8 cellular contexts compared by ENCODE assay signal in genomic region chr6:24858154-24858801, GRCh38. TPM values are rescaled to one million over a fixed set of nuclear protein-coding genes. Genes with fewer than 3 reads are reported as not detected.
DNase-seq lines count a peak whose midpoint lies in the region; ATAC-seq and TF ChIP-seq lines count a peak whose summit lies in the region.

No MANE protein-coding gene starts in this region.

- no peaks in the 10 kb centered on the region for H3K9me2 ChIP-seq in neural cell (ENCODE audit: insufficient read depth, low read length)

- no peak overlapping the region for H3K9ac ChIP-seq in neural cell (ENCODE audit: low read length)

- H3K9me3 ChIP-seq in neural cell (ENCODE audit: low read length) (no peaks in the 10 kb centered on the region), HAP-1 (no peaks in the 10 kb centered on the region)

- no peaks in the 10 kb centered on the region for H3K79me2 ChIP-seq in neural cell (replicated peaks; ENCODE audit: insufficient read depth, low read length)

- no peaks in the 10 kb centered on the region for H3F3A ChIP-seq in neural cell (ENCODE audit: insufficient read depth, low read length, poor library complexity, severe bottlenecking)

- no peak for TF ChIP-seq POLR2A in erythroblast (IDR thresholded peaks at IDR 0.05; ENCODE audit: low read length)

- peak; percentile 54 for ATAC-seq in GM21529 (IDR thresholded peaks at IDR 0.05; ENCODE audit: unreplicated experiment)

- no peak for TF ChIP-seq EP300 in neural cell (conservative IDR thresholded peaks at IDR 0.05; ENCODE audit: poor library complexity, severe bottlenecking)

- H3K36me3 ChIP-seq in neural cell (ENCODE audit: insufficient read depth, low read length), result peaks cover 14% of the 10 kb centered on the region
- no peaks in the 10 kb centered on the region for H3K36me3 ChIP-seq in HAP-1 (replicated peaks)

- TF ChIP-seq RAD21 in neural cell (conservative IDR thresholded peaks at IDR 0.05), result no peak

- no peaks in the 10 kb centered on the region for H3K27me3 ChIP-seq in neural cell (ENCODE audit: insufficient read depth, low read depth, low read length)
- no peaks in the 10 kb centered on the region for H3K27me3 ChIP-seq in HAP-1 (ENCODE audit: low read depth)

- H3K4me1 ChIP-seq in HAP-1, result no peaks in the 10 kb centered on the region

- no peak overlapping the region for H3K4me2 ChIP-seq in neural cell (ENCODE audit: low read length)

- H3K27ac ChIP-seq in angular gyrus (ENCODE audit: low read depth, low read length) (peak overlapping the region; percentile 7), neural cell (ENCODE audit: low read length) (peak overlapping the region; percentile 43), substantia nigra (ENCODE audit: low read depth, low read length, poor library complexity, severe bottlenecking) (no peak overlapping the region)

- no peak overlapping the region for H2AFZ ChIP-seq in neural cell (ENCODE audit: low read depth, low read length)

- in situ Hi-C loops in HAP-1 (cut with MboI; ENCODE audit: low sequenced_read_pairs), result loop anchor here (25.0 kb wide), 2 partner anchors 129 to 204 kb away; no protein-coding TSS in a partner anchor

- no peaks in the 10 kb centered on the region for H4K20me1 ChIP-seq in neural cell (ENCODE audit: insufficient read depth)

- DNase-seq in GM04503 (ENCODE audit: low read depth) (peak; percentile 44), LoVo (ENCODE audit: low spot score) (peak; percentile 64), substantia nigra (lab: John Stamatoyannopoulos, UW) (no peak), HAP-1 (ENCODE audit: low spot score in 2 of 2) (no peak), erythroblast (lab: John Stamatoyannopoulos, UW) (no peak)

- H3K4me3 ChIP-seq in neural cell (ENCODE audit: low read length) (no peak overlapping the region), HAP-1 (no peak overlapping the region)

- no peak for TF ChIP-seq CTCF in neural cell (IDR thresholded peaks at IDR 0.05; ENCODE audit: poor library complexity, severe bottlenecking)

TF ChIP-seq in neural cell, 6 proteins besides CTCF, POLR2A, EP300 and RAD21:
- TF ChIP-seq POLR2AphosphoS5 (IDR thresholded peaks at IDR 0.05) (no peak), MXI1 (conservative IDR thresholded peaks at IDR 0.05; ENCODE audit: poor library complexity, severe bottlenecking) (no peak), REST (IDR thresholded peaks at IDR 0.05; ENCODE audit: borderline replicate concordance) (no peak), EZH2 (IDR thresholded peaks at IDR 0.05; ENCODE audit: borderline replicate concordance, insufficient read depth, low read length, poor library complexity, severe bottlenecking) (no peak), SMC3 (conservative IDR thresholded peaks at IDR 0.05; ENCODE audit: poor library complexity) (no peak), TAF1 (IDR thresholded peaks at IDR 0.05; ENCODE audit: low read depth) (no peak)

RNA-seq across cellular contexts. Expression of gene ARMH2, which starts 59.6 kb away (rescaled TPM):
- 0.73 TPM in 1 of 2 replicates, not detected in the other for polyA plus RNA-seq in neural cell
- 0.93 TPM in 1 of 2 replicates, not detected in the other for polyA minus RNA-seq in neural cell

Comparison
In these comparisons a context has a peak if more than half of its experiments do, and no peak if none do; other contexts are left out.
1. DNase-seq: peak in GM04503 (single experiment) and LoVo (single experiment); none in substantia nigra (0 of 49), HAP-1 (0 of 2) and erythroblast (0 of 2).